ENCODE assay signal across 25 cellular contexts in genomic region chr11:43119275-43119970, GRCh38.
DNase-seq lines count a peak whose midpoint lies in the region; ATAC-seq, FAIRE-seq and TF ChIP-seq lines count a peak whose summit lies in the region.
"Had no signal": no experiment of that assay in that cellular context is flagged by ENCODE, and none has a peak within 500 bp of the region (broad histone marks: within the 10 kb centered on the region; RNA-seq: fewer than 3 reads in every experiment).

No MANE protein-coding gene starts in this region.

- no peak for DNase-seq in Caco-2
- DNase-seq in HT-29 (ENCODE audit: low spot score) = peak; percentile 37
- peak; percentile 48 for DNase-seq in OCI-M1 (lab: John Stamatoyannopoulos, UW)
- no peak for DNase-seq in glutamatergic neuron
- DNase-seq in NCI-H2029 treated with DMSO at 0.1 percent for 48 hours (lab: John Stamatoyannopoulos, UW) = no peak
- DNase-seq in T-helper 17 cell = no peak
- no peak for DNase-seq in H54 (ENCODE audit: insufficient read length, low spot score)
- DNase-seq in activated T-cell treated with anti-CD3 and anti-CD28 coated beads, Interleukin-2, amount 50 U/mL, for 24 hours = no peak
- DNase-seq: activated CD4-positive, alpha-beta T cell treated with anti-CD3 and anti-CD28 coated beads for 4 hours; activated naive CD4-positive, alpha-beta T cell treated with Interleukin-2 at 50 U/mL for 16 hours; activated T-cell treated with anti-CD3 and anti-CD28 coated beads, Interleukin-2, amount 50 U/mL, for 72 hours; CD4-positive, alpha-beta T cell; effector CD4-positive, alpha-beta T cell; immature natural killer cell; mesenchymal stem cell; nucleus accumbens; SJCRH30; stimulated activated CD8-positive, alpha-beta memory T cell treated with anti-CD3 and anti-CD28 coated beads, Interleukin-4, amount 100 ng/mL, for 48 hours; T-helper 2 cell; upper lobe of left lung had no signal

- H3K4me3 ChIP-seq in Caco-2 (ENCODE audit: low read depth, low read length) = no peak overlapping the region
- H3K4me3 ChIP-seq: hepatocyte, SJCRH30, upper lobe of left lung had no signal

- BruUV-seq in Caco-2 (replicated peaks; lab: Mats Ljungman, UMichigan) = no TSS peak

- H3K36me3 Mint-ChIP-seq in Caco-2 (ENCODE audit: insufficient read depth, unreplicated experiment) (no peaks in the 10 kb centered on the region), glutamatergic neuron (ENCODE audit: unreplicated experiment) (no peaks in the 10 kb centered on the region), T-helper 17 cell (ENCODE audit: low read depth) (no peaks in the 10 kb centered on the region)
- H3K36me3 Mint-ChIP-seq in activated T-cell treated with anti-CD3 and anti-CD28 coated beads, Interleukin-2, amount 50 U/mL, for 24 hours (ENCODE audit: low read depth) = no peaks in the 10 kb centered on the region
- H3K36me3 Mint-ChIP-seq: immature natural killer cell had no signal

- no peak for FAIRE-seq in H54 (lab: Jason Lieb, UNC)
- FAIRE-seq: frontal cortex, G401.6 had no signal

- H3K4me1 Mint-ChIP-seq in Caco-2 (ENCODE audit: low read depth, unreplicated experiment) = no peaks in the 10 kb centered on the region
- H3K4me1 Mint-ChIP-seq in glutamatergic neuron (ENCODE audit: low read depth, unreplicated experiment) = peaks cover 5% of the 10 kb centered on the region
- H3K4me1 Mint-ChIP-seq in T-helper 17 cell = no peaks in the 10 kb centered on the region
- no peaks in the 10 kb centered on the region for H3K4me1 Mint-ChIP-seq in activated T-cell treated with anti-CD3 and anti-CD28 coated beads, Interleukin-2, amount 50 U/mL, for 24 hours (ENCODE audit: low read depth)
- H3K4me1 Mint-ChIP-seq: immature natural killer cell had no signal

- H3K36me3 ChIP-seq in Caco-2 (ENCODE audit: control insufficient read depth, insufficient read depth, low read length) = no peaks in the 10 kb centered on the region
- H3K36me3 ChIP-seq: SJCRH30, upper lobe of left lung had no signal

- no peak overlapping the region for H3K4me3 Mint-ChIP-seq in Caco-2 (ENCODE audit: unreplicated experiment)
- H3K4me3 Mint-ChIP-seq in glutamatergic neuron (ENCODE audit: unreplicated experiment) = no peak overlapping the region
- H3K4me3 Mint-ChIP-seq in T-helper 17 cell = no peak overlapping the region
- H3K4me3 Mint-ChIP-seq in activated T-cell treated with anti-CD3 and anti-CD28 coated beads, Interleukin-2, amount 50 U/mL, for 24 hours = no peak overlapping the region
- H3K4me3 Mint-ChIP-seq: activated T-cell treated with anti-CD3 and anti-CD28 coated beads, Interleukin-2, amount 50 U/mL, for 72 hours; CD4-positive, alpha-beta T cell; immature natural killer cell had no signal

- ATAC-seq in T-helper 17 cell = no peak
- ATAC-seq: activated T-cell treated with anti-CD3 and anti-CD28 coated beads, Interleukin-2, amount 50 U/mL, for 72 hours; esophagus mucosa; Panc1 had no signal

- H3K27me3 Mint-ChIP-seq in Caco-2 (ENCODE audit: insufficient read depth, unreplicated experiment) = peaks cover 6% of the 10 kb centered on the region
- peaks cover 2% of the 10 kb centered on the region for H3K27me3 Mint-ChIP-seq in glutamatergic neuron (ENCODE audit: unreplicated experiment)
- no peaks in the 10 kb centered on the region for H3K27me3 Mint-ChIP-seq in T-helper 17 cell
- no peaks in the 10 kb centered on the region for H3K27me3 Mint-ChIP-seq in activated T-cell treated with anti-CD3 and anti-CD28 coated beads, Interleukin-2, amount 50 U/mL, for 24 hours
- H3K27me3 Mint-ChIP-seq: CD4-positive, alpha-beta T cell had no signal

- no peak for TF ChIP-seq POLR2A in H54 (IDR thresholded peaks at IDR 0.05; ENCODE audit: low read depth, low read length)

- H3K4me1 ChIP-seq in Caco-2 = no peaks in the 10 kb centered on the region
- H3K4me1 ChIP-seq: SJCRH30, upper lobe of left lung had no signal

- POLR2A ChIA-PET in Caco-2 (lab: Charles Lee) = no interaction called here

- H3K27ac Mint-ChIP-seq in Caco-2 (ENCODE audit: unreplicated experiment) = no peak overlapping the region
- H3K27ac Mint-ChIP-seq in glutamatergic neuron (ENCODE audit: unreplicated experiment) = no peak overlapping the region
- H3K27ac Mint-ChIP-seq in T-helper 17 cell = no peak overlapping the region
- no peak overlapping the region for H3K27ac Mint-ChIP-seq in activated T-cell treated with anti-CD3 and anti-CD28 coated beads, Interleukin-2, amount 50 U/mL, for 24 hours
- H3K27ac Mint-ChIP-seq: activated T-cell treated with anti-CD3 and anti-CD28 coated beads, Interleukin-2, amount 50 U/mL, for 72 hours; CD4-positive, alpha-beta T cell; immature natural killer cell had no signal

- CTCF ChIA-PET in Caco-2 (lab: Charles Lee) = interaction anchor here (1.5 kb wide), 1 partner anchor 98 kb away, joined by 4 read pairs; no protein-coding TSS in a partner anchor

- H3K9me3 ChIP-seq in Caco-2 = no peaks in the 10 kb centered on the region
- peaks cover 3% of the 10 kb centered on the region for H3K9me3 ChIP-seq in T-helper 17 cell (ENCODE audit: control insufficient read depth, low read length, poor library complexity, severe bottlenecking)
- H3K9me3 ChIP-seq: SJCRH30, upper lobe of left lung had no signal

- no peaks in the 10 kb centered on the region for H3K9me3 Mint-ChIP-seq in Caco-2 (ENCODE audit: unreplicated experiment)
- no peaks in the 10 kb centered on the region for H3K9me3 Mint-ChIP-seq in glutamatergic neuron (ENCODE audit: unreplicated experiment)
- H3K9me3 Mint-ChIP-seq in activated T-cell treated with anti-CD3 and anti-CD28 coated beads, Interleukin-2, amount 50 U/mL, for 24 hours = no peaks in the 10 kb centered on the region

- TF ChIP-seq CTCF in Caco-2 (IDR thresholded peaks at IDR 0.05; ENCODE audit: insufficient read depth in 1 of 2, low read depth in 1 of 2, low read length in 1 of 2, severe bottlenecking in 1 of 2, unreplicated experiment in 1 of 2) = peak; percentile 7 to 26
- peak; percentile 15 for TF ChIP-seq CTCF in glutamatergic neuron (IDR thresholded peaks at IDR 0.05; ENCODE audit: partially characterized antibody, unreplicated experiment)

- intact Hi-C loops in Caco-2 (cut with micrococcal nuclease; ENCODE audit: unreplicated experiment) = no loop called here

- no peaks in the 10 kb centered on the region for H3K27me3 ChIP-seq in Caco-2 (replicated peaks; ENCODE audit: control insufficient read depth, insufficient read depth, low read length)
- H3K27me3 ChIP-seq: hepatocyte, SJCRH30, upper lobe of left lung had no signal

Comparison
In these comparisons a context has a peak if more than half of its experiments do, and no peak if none do; other contexts are left out.
1. DNase-seq: peak in HT-29 (single experiment) and OCI-M1 (single experiment); none in Caco-2 (0 of 2), glutamatergic neuron (single experiment), NCI-H2029 treated with DMSO at 0.1 percent for 48 hours (single experiment), T-helper 17 cell (0 of 3), H54 (single experiment) and activated T-cell treated with anti-CD3 and anti-CD28 coated beads, Interleukin-2, amount 50 U/mL, for 24 hours (single experiment).